2 cellular contexts compared by ENCODE assay signal in the genomic region with DNA sequence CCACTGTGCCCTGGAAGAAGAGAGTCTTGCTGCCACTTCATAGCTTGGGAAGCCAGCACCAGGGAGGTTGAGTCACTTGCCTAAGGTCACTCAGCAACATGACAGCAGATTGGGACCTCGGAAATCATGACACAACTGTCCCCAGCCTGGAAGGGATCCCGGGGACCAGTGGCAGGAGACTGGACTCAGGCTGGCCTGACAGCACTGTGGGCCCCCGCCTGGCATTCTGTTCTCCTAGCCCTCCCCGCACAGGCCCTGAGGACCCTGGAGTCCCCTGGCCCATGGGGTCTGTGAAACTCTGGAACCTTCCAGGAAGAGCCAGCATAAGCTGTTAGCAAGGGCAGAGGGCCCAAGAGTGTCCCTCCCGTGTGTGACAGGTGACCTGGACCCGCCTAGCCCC.
TF ChIP-seq lines count a peak whose summit lies in the region.

No MANE protein-coding gene starts in this region.

TF ChIP-seq in liver, 16 proteins besides CTCF, POLR2A, EP300 and RAD21:
- TF ChIP-seq, protein P1, sequence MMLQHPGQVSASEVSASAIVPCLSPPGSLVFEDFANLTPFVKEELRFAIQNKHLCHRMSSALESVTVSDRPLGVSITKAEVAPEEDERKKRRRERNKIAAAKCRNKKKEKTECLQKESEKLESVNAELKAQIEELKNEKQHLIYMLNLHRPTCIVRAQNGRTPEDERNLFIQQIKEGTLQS (IDR thresholded peaks at IDR 0.05), result no peak
- TF ChIP-seq, protein P2, sequence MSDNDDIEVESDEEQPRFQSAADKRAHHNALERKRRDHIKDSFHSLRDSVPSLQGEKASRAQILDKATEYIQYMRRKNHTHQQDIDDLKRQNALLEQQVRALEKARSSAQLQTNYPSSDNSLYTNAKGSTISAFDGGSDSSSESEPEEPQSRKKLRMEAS (IDR thresholded peaks at IDR 0.05), result no peak
- no peak for TF ChIP-seq TAF1 (conservative IDR thresholded peaks at IDR 0.05)
- TF ChIP-seq FOXA1 (IDR thresholded peaks at IDR 0.05), result no peak

TF ChIP-seq in HepG2, 621 proteins besides CTCF, POLR2A, EP300 and RAD21:
- TF ChIP-seq, protein P3, sequence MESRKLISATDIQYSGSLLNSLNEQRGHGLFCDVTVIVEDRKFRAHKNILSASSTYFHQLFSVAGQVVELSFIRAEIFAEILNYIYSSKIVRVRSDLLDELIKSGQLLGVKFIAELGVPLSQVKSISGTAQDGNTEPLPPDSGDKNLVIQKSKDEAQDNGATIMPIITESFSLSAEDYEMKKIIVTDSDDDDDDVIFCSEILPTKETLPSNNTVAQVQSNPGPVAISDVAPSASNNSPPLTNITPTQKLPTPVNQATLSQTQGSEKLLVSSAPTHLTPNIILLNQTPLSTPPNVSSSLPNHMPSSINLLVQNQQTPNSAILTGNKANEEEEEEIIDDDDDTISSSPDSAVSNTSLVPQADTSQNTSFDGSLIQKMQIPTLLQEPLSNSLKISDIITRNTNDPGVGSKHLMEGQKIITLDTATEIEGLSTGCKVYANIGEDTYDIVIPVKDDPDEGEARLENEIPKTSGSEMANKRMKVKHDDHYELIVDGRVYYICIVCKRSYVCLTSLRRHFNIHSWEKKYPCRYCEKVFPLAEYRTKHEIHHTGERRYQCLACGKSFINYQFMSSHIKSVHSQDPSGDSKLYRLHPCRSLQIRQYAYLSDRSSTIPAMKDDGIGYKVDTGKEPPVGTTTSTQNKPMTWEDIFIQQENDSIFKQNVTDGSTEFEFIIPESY (CRISPR knock-in tag; IDR thresholded peaks at IDR 0.05), result no peak
- TF ChIP-seq RFXAP (CRISPR knock-in tag; IDR thresholded peaks at IDR 0.05; ENCODE audit: borderline replicate concordance), result no peak
- no peak for TF ChIP-seq ARHGAP35 (CRISPR knock-in tag; IDR thresholded peaks at IDR 0.05; ENCODE audit: borderline replicate concordance)
- no peak for TF ChIP-seq ZNF672 (CRISPR knock-in tag; IDR thresholded peaks at IDR 0.05)
- no peak for TF ChIP-seq KDM5B (CRISPR knock-in tag; IDR thresholded peaks at IDR 0.05; ENCODE audit: borderline replicate concordance)
- TF ChIP-seq ZNF235 (CRISPR knock-in tag; IDR thresholded peaks at IDR 0.05; ENCODE audit: borderline replicate concordance), result no peak
- TF ChIP-seq, protein P4, sequence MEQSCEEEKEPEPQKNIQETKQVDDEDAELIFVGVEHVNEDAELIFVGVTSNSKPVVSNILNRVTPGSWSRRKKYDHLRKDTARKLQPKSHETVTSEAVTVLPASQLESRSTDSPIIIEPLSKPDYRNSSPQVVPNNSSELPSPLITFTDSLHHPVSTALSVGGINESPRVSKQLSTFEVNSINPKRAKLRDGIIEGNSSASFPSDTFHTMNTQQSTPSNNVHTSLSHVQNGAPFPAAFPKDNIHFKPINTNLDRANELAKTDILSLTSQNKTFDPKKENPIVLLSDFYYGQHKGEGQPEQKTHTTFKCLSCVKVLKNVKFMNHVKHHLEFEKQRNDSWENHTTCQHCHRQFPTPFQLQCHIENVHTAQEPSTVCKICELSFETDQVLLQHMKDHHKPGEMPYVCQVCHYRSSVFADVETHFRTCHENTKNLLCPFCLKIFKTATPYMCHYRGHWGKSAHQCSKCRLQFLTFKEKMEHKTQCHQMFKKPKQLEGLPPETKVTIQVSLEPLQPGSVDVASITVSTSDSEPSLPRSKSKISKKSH (CRISPR knock-in tag; IDR thresholded peaks at IDR 0.05; ENCODE audit: borderline replicate concordance), result no peak
- TF ChIP-seq, protein P5, sequence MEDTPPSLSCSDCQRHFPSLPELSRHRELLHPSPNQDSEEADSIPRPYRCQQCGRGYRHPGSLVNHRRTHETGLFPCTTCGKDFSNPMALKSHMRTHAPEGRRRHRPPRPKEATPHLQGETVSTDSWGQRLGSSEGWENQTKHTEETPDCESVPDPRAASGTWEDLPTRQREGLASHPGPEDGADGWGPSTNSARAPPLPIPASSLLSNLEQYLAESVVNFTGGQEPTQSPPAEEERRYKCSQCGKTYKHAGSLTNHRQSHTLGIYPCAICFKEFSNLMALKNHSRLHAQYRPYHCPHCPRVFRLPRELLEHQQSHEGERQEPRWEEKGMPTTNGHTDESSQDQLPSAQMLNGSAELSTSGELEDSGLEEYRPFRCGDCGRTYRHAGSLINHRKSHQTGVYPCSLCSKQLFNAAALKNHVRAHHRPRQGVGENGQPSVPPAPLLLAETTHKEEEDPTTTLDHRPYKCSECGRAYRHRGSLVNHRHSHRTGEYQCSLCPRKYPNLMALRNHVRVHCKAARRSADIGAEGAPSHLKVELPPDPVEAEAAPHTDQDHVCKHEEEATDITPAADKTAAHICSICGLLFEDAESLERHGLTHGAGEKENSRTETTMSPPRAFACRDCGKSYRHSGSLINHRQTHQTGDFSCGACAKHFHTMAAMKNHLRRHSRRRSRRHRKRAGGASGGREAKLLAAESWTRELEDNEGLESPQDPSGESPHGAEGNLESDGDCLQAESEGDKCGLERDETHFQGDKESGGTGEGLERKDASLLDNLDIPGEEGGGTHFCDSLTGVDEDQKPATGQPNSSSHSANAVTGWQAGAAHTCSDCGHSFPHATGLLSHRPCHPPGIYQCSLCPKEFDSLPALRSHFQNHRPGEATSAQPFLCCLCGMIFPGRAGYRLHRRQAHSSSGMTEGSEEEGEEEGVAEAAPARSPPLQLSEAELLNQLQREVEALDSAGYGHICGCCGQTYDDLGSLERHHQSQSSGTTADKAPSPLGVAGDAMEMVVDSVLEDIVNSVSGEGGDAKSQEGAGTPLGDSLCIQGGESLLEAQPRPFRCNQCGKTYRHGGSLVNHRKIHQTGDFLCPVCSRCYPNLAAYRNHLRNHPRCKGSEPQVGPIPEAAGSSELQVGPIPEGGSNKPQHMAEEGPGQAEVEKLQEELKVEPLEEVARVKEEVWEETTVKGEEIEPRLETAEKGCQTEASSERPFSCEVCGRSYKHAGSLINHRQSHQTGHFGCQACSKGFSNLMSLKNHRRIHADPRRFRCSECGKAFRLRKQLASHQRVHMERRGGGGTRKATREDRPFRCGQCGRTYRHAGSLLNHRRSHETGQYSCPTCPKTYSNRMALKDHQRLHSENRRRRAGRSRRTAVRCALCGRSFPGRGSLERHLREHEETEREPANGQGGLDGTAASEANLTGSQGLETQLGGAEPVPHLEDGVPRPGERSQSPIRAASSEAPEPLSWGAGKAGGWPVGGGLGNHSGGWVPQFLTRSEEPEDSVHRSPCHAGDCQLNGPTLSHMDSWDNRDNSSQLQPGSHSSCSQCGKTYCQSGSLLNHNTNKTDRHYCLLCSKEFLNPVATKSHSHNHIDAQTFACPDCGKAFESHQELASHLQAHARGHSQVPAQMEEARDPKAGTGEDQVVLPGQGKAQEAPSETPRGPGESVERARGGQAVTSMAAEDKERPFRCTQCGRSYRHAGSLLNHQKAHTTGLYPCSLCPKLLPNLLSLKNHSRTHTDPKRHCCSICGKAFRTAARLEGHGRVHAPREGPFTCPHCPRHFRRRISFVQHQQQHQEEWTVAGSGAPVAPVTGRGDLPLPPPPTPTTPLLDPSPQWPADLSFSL (CRISPR knock-in tag; IDR thresholded peaks at IDR 0.05), result no peak
- TF ChIP-seq, protein P6, sequence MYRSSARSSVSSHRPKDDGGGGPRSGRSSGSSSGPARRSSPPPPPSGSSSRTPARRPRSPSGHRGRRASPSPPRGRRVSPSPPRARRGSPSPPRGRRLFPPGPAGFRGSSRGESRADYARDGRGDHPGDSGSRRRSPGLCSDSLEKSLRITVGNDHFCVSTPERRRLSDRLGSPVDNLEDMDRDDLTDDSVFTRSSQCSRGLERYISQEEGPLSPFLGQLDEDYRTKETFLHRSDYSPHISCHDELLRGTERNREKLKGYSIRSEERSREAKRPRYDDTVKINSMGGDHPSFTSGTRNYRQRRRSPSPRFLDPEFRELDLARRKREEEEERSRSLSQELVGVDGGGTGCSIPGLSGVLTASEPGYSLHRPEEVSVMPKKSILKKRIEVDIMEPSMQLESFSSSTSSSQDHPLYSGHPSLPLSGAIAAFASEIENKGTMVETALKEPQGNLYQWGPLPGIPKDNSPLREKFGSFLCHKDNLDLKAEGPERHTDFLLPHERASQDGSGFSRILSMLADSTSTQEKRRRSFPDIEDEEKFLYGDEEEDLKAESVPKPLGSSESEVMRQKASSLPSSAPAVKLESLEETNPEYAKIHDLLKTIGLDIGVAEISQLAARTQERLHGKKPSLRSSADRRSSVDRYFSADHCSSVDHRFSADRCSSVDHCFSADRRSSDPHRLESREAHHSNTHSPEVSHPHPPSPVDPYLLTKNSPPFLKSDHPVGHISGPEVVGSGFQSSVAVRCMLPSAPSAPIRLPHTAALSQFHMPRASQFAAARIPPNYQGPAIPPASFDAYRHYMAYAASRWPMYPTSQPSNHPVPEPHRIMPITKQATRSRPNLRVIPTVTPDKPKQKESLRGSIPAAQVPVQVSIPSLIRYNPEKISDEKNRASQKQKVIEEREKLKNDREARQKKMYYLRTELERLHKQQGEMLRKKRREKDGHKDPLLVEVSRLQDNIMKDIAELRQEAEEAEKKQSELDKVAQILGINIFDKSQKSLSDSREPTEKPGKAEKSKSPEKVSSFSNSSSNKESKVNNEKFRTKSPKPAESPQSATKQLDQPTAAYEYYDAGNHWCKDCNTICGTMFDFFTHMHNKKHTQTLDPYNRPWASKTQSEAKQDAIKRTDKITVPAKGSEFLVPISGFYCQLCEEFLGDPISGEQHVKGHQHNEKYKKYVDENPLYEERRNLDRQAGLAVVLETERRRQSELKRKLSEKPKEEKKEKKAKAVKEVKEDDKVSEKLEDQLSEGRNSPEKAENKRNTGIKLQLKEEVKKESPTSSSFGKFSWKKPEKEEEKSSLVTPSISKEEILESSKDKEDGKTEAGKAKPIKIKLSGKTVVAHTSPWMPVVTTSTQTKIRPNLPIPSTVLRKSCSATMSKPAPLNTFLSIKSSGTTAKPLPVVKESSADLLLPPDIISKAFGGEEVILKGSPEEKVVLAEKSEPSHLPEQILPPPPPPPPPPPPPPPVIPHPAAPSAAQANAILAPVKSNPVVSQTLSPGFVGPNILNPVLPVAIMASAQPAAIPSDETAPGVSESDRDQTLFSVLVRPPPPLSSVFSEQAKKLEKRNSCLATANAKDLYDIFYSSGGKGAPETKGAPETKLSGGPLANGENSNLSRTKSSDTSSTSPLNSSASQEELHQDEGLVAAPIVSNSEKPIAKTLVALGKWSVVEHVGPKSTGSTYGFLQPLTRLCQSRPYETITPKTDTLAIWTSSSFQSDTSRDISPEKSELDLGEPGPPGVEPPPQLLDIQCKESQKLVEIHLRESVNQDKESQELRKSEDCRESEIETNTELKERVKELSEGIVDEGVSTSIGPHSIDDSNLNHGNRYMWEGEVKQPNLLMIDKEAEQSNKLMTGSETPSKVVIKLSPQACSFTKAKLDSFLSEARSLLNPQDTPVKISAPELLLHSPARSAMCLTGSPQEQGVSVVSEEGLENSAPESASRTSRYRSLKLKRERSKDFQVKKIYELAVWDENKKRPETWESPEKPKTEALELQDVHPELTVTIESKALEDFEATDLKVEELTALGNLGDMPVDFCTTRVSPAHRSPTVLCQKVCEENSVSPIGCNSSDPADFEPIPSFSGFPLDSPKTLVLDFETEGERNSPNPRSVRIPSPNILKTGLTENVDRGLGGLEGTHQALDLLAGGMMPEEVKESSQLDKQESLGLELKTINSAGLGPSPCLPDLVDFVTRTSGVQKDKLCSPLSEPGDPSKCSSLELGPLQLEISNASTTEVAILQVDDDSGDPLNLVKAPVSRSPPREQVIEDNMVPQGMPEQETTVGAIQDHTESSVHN (CRISPR knock-in tag; IDR thresholded peaks at IDR 0.05), result no peak
- TF ChIP-seq ZBTB38 (CRISPR knock-in tag; IDR thresholded peaks at IDR 0.05), result no peak
- TF ChIP-seq, protein P7, sequence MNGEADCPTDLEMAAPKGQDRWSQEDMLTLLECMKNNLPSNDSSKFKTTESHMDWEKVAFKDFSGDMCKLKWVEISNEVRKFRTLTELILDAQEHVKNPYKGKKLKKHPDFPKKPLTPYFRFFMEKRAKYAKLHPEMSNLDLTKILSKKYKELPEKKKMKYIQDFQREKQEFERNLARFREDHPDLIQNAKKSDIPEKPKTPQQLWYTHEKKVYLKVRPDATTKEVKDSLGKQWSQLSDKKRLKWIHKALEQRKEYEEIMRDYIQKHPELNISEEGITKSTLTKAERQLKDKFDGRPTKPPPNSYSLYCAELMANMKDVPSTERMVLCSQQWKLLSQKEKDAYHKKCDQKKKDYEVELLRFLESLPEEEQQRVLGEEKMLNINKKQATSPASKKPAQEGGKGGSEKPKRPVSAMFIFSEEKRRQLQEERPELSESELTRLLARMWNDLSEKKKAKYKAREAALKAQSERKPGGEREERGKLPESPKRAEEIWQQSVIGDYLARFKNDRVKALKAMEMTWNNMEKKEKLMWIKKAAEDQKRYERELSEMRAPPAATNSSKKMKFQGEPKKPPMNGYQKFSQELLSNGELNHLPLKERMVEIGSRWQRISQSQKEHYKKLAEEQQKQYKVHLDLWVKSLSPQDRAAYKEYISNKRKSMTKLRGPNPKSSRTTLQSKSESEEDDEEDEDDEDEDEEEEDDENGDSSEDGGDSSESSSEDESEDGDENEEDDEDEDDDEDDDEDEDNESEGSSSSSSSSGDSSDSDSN (CRISPR knock-in tag; IDR thresholded peaks at IDR 0.05), result no peak
- TF ChIP-seq KDM4B (CRISPR knock-in tag; IDR thresholded peaks at IDR 0.05), result no peak
- no peak for TF ChIP-seq ZNF777 (CRISPR knock-in tag; IDR thresholded peaks at IDR 0.05)
- TF ChIP-seq RBM22 (optimal IDR thresholded peaks at IDR 0.05; ENCODE audit: low read length), result no peak
- TF ChIP-seq, protein P8, sequence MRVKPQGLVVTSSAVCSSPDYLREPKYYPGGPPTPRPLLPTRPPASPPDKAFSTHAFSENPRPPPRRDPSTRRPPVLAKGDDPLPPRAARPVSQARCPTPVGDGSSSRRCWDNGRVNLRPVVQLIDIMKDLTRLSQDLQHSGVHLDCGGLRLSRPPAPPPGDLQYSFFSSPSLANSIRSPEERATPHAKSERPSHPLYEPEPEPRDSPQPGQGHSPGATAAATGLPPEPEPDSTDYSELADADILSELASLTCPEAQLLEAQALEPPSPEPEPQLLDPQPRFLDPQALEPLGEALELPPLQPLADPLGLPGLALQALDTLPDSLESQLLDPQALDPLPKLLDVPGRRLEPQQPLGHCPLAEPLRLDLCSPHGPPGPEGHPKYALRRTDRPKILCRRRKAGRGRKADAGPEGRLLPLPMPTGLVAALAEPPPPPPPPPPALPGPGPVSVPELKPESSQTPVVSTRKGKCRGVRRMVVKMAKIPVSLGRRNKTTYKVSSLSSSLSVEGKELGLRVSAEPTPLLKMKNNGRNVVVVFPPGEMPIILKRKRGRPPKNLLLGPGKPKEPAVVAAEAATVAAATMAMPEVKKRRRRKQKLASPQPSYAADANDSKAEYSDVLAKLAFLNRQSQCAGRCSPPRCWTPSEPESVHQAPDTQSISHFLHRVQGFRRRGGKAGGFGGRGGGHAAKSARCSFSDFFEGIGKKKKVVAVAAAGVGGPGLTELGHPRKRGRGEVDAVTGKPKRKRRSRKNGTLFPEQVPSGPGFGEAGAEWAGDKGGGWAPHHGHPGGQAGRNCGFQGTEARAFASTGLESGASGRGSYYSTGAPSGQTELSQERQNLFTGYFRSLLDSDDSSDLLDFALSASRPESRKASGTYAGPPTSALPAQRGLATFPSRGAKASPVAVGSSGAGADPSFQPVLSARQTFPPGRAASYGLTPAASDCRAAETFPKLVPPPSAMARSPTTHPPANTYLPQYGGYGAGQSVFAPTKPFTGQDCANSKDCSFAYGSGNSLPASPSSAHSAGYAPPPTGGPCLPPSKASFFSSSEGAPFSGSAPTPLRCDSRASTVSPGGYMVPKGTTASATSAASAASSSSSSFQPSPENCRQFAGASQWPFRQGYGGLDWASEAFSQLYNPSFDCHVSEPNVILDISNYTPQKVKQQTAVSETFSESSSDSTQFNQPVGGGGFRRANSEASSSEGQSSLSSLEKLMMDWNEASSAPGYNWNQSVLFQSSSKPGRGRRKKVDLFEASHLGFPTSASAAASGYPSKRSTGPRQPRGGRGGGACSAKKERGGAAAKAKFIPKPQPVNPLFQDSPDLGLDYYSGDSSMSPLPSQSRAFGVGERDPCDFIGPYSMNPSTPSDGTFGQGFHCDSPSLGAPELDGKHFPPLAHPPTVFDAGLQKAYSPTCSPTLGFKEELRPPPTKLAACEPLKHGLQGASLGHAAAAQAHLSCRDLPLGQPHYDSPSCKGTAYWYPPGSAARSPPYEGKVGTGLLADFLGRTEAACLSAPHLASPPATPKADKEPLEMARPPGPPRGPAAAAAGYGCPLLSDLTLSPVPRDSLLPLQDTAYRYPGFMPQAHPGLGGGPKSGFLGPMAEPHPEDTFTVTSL (CRISPR knock-in tag; IDR thresholded peaks at IDR 0.05; ENCODE audit: borderline replicate concordance), result no peak
- no peak for TF ChIP-seq GTF2F1 (IDR thresholded peaks at IDR 0.05; ENCODE audit: low read length)
TF ChIP-seq in HepG2: peak in this region for 0.
